Comparison of ENCODE assay signal across 11 cellular contexts in genomic region chr3:71504250-71505036, GRCh38.
A peak's percentile ranks its signal among the peaks of the same experiment; 100 is the strongest.
DNase-seq lines count a peak whose midpoint lies in the region; ATAC-seq, FAIRE-seq and TF ChIP-seq lines count a peak whose summit lies in the region.
"Had no signal": no experiment of that assay in that cellular context is flagged by ENCODE, and none has a peak within 500 bp of the region (broad histone marks: within the 10 kb centered on the region; RNA-seq: fewer than 3 reads in every experiment).

No MANE protein-coding gene starts in this region.

- TF ChIP-seq POLR2A in GM12892 (IDR thresholded peaks at IDR 0.05; ENCODE audit: low read depth, low read length), result no peak

- H3K9me3 ChIP-seq in adipocyte (ENCODE audit: control insufficient read depth, low read length), result no peaks in the 10 kb centered on the region

- intact Hi-C loops in posterior cingulate gyrus (cut with DNase I), result no loop called here

- H3K36me3 ChIP-seq in adipocyte (ENCODE audit: control insufficient read depth, insufficient read depth, low read length, severe bottlenecking), result no peaks in the 10 kb centered on the region

- H3K4me3 ChIP-seq in adipocyte (ENCODE audit: low read length), result peak overlapping the region; percentile 60

- TF ChIP-seq CTCF in mesothelial cell of epicardium (IDR thresholded peaks at IDR 0.05; ENCODE audit: unreplicated experiment), result no peak

- no peak overlapping the region for H3K9ac ChIP-seq in adipocyte (ENCODE audit: low read length)

- ATAC-seq in GM19455 (IDR thresholded peaks at IDR 0.05; ENCODE audit: unreplicated experiment), result no peak
- ATAC-seq: Panc1 had no signal

- DNase-seq in AG08395 (ENCODE audit: low spot score) (peak; percentile 91), M059J (ENCODE audit: low read depth) (peak; percentile 88), adipocyte (ENCODE audit: low read depth) (peak; percentile 86), mesothelial cell of epicardium (ENCODE audit: low spot score in 2 of 2, unreplicated experiment in 2 of 2) (no peak), GM12892 (ENCODE audit: insufficient read length) (no peak), COR-L47 (lab: John Stamatoyannopoulos, UW) (no peak), posterior cingulate gyrus (no peak)
- DNase-seq: GF-D8, natural killer cell had no signal

- peak overlapping the region; percentile 64 for H3K27ac Mint-ChIP-seq in mesothelial cell of epicardium
- H3K27ac Mint-ChIP-seq: natural killer cell had no signal

- peaks cover 12% of the 10 kb centered on the region for H3K36me3 Mint-ChIP-seq in mesothelial cell of epicardium
- H3K36me3 Mint-ChIP-seq: natural killer cell had no signal

- no peak overlapping the region for H3K4me3 Mint-ChIP-seq in mesothelial cell of epicardium
- H3K4me3 Mint-ChIP-seq: natural killer cell had no signal

- no peaks in the 10 kb centered on the region for H3K27me3 Mint-ChIP-seq in mesothelial cell of epicardium (ENCODE audit: low read depth)

- H3K4me1 ChIP-seq in adipocyte (ENCODE audit: control insufficient read depth, insufficient read depth, low read length), result peaks cover 15% of the 10 kb centered on the region

- no peaks in the 10 kb centered on the region for H3K27me3 ChIP-seq in adipocyte (replicated peaks; ENCODE audit: control insufficient read depth, insufficient read depth, low read length)

- peaks cover 18% of the 10 kb centered on the region for H3K4me1 Mint-ChIP-seq in mesothelial cell of epicardium

- no peaks in the 10 kb centered on the region for H3K9me3 Mint-ChIP-seq in mesothelial cell of epicardium
- H3K9me3 Mint-ChIP-seq: natural killer cell had no signal

- no peak for FAIRE-seq in GM12892 (lab: Jason Lieb, UNC)

Comparison
In these comparisons a context has a peak if more than half of its experiments do, and no peak if none do; other contexts are left out.
1. DNase-seq: peak in AG08395 (single experiment), M059J (single experiment) and adipocyte (single experiment); none in mesothelial cell of epicardium (0 of 2), GM12892 (single experiment), COR-L47 (single experiment) and posterior cingulate gyrus (0 of 10).